In genomic region chr1:1185101-1185765, GRCh38 we compare ENCODE assay signal across 13 cellular contexts. TPM values are rescaled to one million over a fixed set of nuclear protein-coding genes. Genes with fewer than 3 reads are reported as not detected.
DNase-seq lines count a peak whose midpoint lies in the region; ATAC-seq and TF ChIP-seq lines count a peak whose summit lies in the region.
"Had no signal": no experiment of that assay in that cellular context is flagged by ENCODE, and none has a peak within 500 bp of the region (broad histone marks: within the 10 kb centered on the region; RNA-seq: fewer than 3 reads in every experiment).

No MANE protein-coding gene starts in this region.

- no peak overlapping the region for H4K8ac ChIP-seq in neuronal stem cell (ENCODE audit: low read depth, low read length)

- H3K9me3 ChIP-seq in BLaER1 treated with 17β-estradiol and CSF1 and Interleukin-3, amounts not matched to agents 10 nM and 100 nM (replicated peaks in 1 of 11) = no peaks in the 10 kb centered on the region
- no peaks in the 10 kb centered on the region for H3K9me3 ChIP-seq in right cardiac atrium (ENCODE audit: control insufficient read depth, low read length)
- no peaks in the 10 kb centered on the region for H3K9me3 ChIP-seq in neuronal stem cell (replicated peaks in 1 of 2; ENCODE audit: control insufficient read depth in 2 of 2, insufficient read depth in 1 of 2, low read depth in 1 of 2, low read length in 2 of 2)
- H3K9me3 ChIP-seq: ascending aorta had no signal

- H4K20me1 ChIP-seq in BLaER1 treated with 17β-estradiol and CSF1 and Interleukin-3, amounts not matched to agents 10 nM and 100 nM = peaks cover 0 to 17% (median 0%) of the 10 kb centered on the region in 11 experiments; a peak in 1 of 22 replicates

- H3K27ac Mint-ChIP-seq in WTC11 = no peak overlapping the region

- H3K27me3 Mint-ChIP-seq in WTC11 (ENCODE audit: low read depth) = no peaks in the 10 kb centered on the region; the same call in 1 of the 2 replicates

- peak overlapping the region; percentile 53 for H2AFZ ChIP-seq in neuronal stem cell (ENCODE audit: low read length)

- no peak overlapping the region for H2BK120ac ChIP-seq in neuronal stem cell (ENCODE audit: low read depth, low read length)

- H3K79me1 ChIP-seq in neuronal stem cell (ENCODE audit: low read depth, low read length) = peaks cover 5% of the 10 kb centered on the region

- POLR2A ChIA-PET in WTC11 (lab: Charles Lee) = no interaction called here

- WGBS in right cardiac atrium = 79% methylated on average over 31 of the region's 31 CpGs
- no CpG with 5 or more reads among the region's 31 CpGs for WGBS in neuronal stem cell (ENCODE audit: extremely low coverage in 2 of 2, insufficient read length in 2 of 2, insufficient replicate concordance in 1 of 2), 2 donors

- peak overlapping the region; percentile 83 for H2AK5ac ChIP-seq in neuronal stem cell (ENCODE audit: low read depth, low read length)

- peak overlapping the region; percentile 74 for H3K18ac ChIP-seq in neuronal stem cell (ENCODE audit: low read length)

- peak overlapping the region; percentile 90 for H2BK12ac ChIP-seq in neuronal stem cell (ENCODE audit: low read length)

- H3K4me2 ChIP-seq in BLaER1 treated with 17β-estradiol and CSF1 and Interleukin-3, amounts not matched to agents 10 nM and 100 nM = peak overlapping the region; percentile 3 to 70 (median 56); a peak in 21 of 22 replicates
- H3K4me2 ChIP-seq in neuronal stem cell (ENCODE audit: insufficient read depth, low read length, poor library complexity, severe bottlenecking) = no peak overlapping the region

- peaks cover 36 to 60% (median 48%) of the 10 kb centered on the region in 10 experiments for H3K4me1 ChIP-seq in BLaER1 treated with 17β-estradiol and CSF1 and Interleukin-3, amounts not matched to agents 10 nM and 100 nM
- H3K4me1 ChIP-seq in right cardiac atrium (ENCODE audit: control insufficient read depth, insufficient read depth, low read length) (no peaks in the 10 kb centered on the region), neuronal stem cell (ENCODE audit: control insufficient read depth in 2 of 2, insufficient read depth in 1 of 2, low read depth in 1 of 2, low read length in 2 of 2) (peaks cover 3 to 6% of the 10 kb centered on the region in 2 donors)
- H3K4me1 ChIP-seq: ascending aorta had no signal

- H3K4me1 Mint-ChIP-seq in WTC11 = no peaks in the 10 kb centered on the region

- DNase-seq in WTC11 (ENCODE audit: low spot score) (peak; percentile 13), right cardiac atrium (peak; percentile 10 to 57 (median 37)), neuronal stem cell (ENCODE audit: low spot score) (no peak), NCI-H526 treated with DMSO at 0.1 percent for 48 hours (lab: John Stamatoyannopoulos, UW) (no peak), glomerular visceral epithelial cell (ENCODE audit: extremely low spot score) (no peak)
- DNase-seq: Calu3, GF-D8, MV-4-11, T1000 had no signal

- peak overlapping the region; percentile 52 for H3K23ac ChIP-seq in neuronal stem cell (ENCODE audit: low read depth, low read length, poor library complexity)

- H3K4ac ChIP-seq in neuronal stem cell (ENCODE audit: low read length) = no peak overlapping the region

- intact Hi-C loops in right cardiac atrium (cut with DNase I) = no loop called here

- no peak overlapping the region for H3K4me3 ChIP-seq in BLaER1 treated with 17β-estradiol and CSF1 and Interleukin-3, amounts not matched to agents 10 nM and 100 nM
- H3K4me3 ChIP-seq in right cardiac atrium (ENCODE audit: low read length) = no peak overlapping the region
- H3K4me3 ChIP-seq in neuronal stem cell (ENCODE audit: low read length in 2 of 2) = no peak overlapping the region
- H3K4me3 ChIP-seq: ascending aorta had no signal

- no peak overlapping the region for H4K91ac ChIP-seq in neuronal stem cell (ENCODE audit: low read depth, low read length, poor library complexity)

- H3K9ac ChIP-seq in BLaER1 treated with 17β-estradiol and CSF1 and Interleukin-3, amounts not matched to agents 10 nM and 100 nM = no peak overlapping the region; a peak in 1 of 22 replicates
- no peak overlapping the region for H3K9ac ChIP-seq in neuronal stem cell (ENCODE audit: low read depth, low read length, poor library complexity)

- TF ChIP-seq CTCF in WTC11 (IDR thresholded peaks at IDR 0.05) = no peak

- peaks cover 17% of the 10 kb centered on the region for H3K9me3 Mint-ChIP-seq in WTC11

- no peaks in the 10 kb centered on the region for H3K36me3 Mint-ChIP-seq in WTC11

- no peak overlapping the region for H3K14ac ChIP-seq in neuronal stem cell (ENCODE audit: low read length)

- H3K27me3 ChIP-seq in BLaER1 treated with 17β-estradiol and CSF1 and Interleukin-3, amounts not matched to agents 10 nM and 100 nM = peaks cover 0 to 26% (median 12%) of the 10 kb centered on the region in 11 experiments; a peak in 14 of 22 replicates
- no peaks in the 10 kb centered on the region for H3K27me3 ChIP-seq in right cardiac atrium (ENCODE audit: control insufficient read depth, insufficient read depth)
- peaks cover 0 to 4% (median 0%) of the 10 kb centered on the region in 3 experiments for H3K27me3 ChIP-seq in neuronal stem cell (ENCODE audit: control insufficient read depth in 3 of 3, insufficient read depth in 3 of 3, low read depth in 1 of 3, low read length in 3 of 3)
- H3K27me3 ChIP-seq: ascending aorta had no signal

- H3K27ac ChIP-seq in BLaER1 treated with 17β-estradiol and CSF1 and Interleukin-3, amounts not matched to agents 10 nM and 100 nM = no peak overlapping the region
- no peak overlapping the region for H3K27ac ChIP-seq in right cardiac atrium (ENCODE audit: low read length)
- H3K27ac ChIP-seq in neuronal stem cell (replicated peaks; ENCODE audit: low read length) = no peak overlapping the region
- H3K27ac ChIP-seq: ascending aorta had no signal

- H3K4me3 Mint-ChIP-seq in WTC11 = no peak overlapping the region

- ATAC-seq in WTC11 (no peak), right cardiac atrium (no peak), HG03457 (IDR thresholded peaks at IDR 0.05; ENCODE audit: unreplicated experiment) (no peak), GM21390 (IDR thresholded peaks at IDR 0.05; ENCODE audit: unreplicated experiment) (no peak)

- no peak overlapping the region for H2BK5ac ChIP-seq in neuronal stem cell (ENCODE audit: low read length)

- no peaks in the 10 kb centered on the region for H3K36me3 ChIP-seq in BLaER1 treated with 17β-estradiol and CSF1 and Interleukin-3, amounts not matched to agents 10 nM and 100 nM
- H3K36me3 ChIP-seq in neuronal stem cell (replicated peaks in 1 of 2; ENCODE audit: control insufficient read depth in 2 of 2, insufficient read depth in 2 of 2, low read length in 2 of 2) = no peaks in the 10 kb centered on the region
- H3K36me3 ChIP-seq: ascending aorta had no signal

- CTCF ChIA-PET in WTC11 (lab: Charles Lee) = interaction anchor here (1.2 to 1.5 kb wide), 2 partner anchors 11 to 22 kb away, joined by 3 to 5 read pairs; partner anchors contain the start of gene TTLL10

- H2BK15ac ChIP-seq in neuronal stem cell (ENCODE audit: low read length) = no peak overlapping the region

TF ChIP-seq in WTC11, 78 proteins besides CTCF, POLR2A, EP300 and RAD21 (continues in another document):
- TF ChIP-seq ZNF281 (CRISPR knock-in tag; IDR thresholded peaks at IDR 0.05) = no peak
- no peak for TF ChIP-seq ZNF138 (CRISPR knock-in tag; conservative IDR thresholded peaks at IDR 0.05)
- no peak for TF ChIP-seq ELF4 (CRISPR knock-in tag; IDR thresholded peaks at IDR 0.05; ENCODE audit: low read depth)

RNA-seq across cellular contexts. Expression of gene TTLL10, which starts 11.6 kb away (rescaled TPM):
- total RNA-seq in WTC11 (2021) (0.78 to 1.1 TPM (median 1.1 TPM) in 3 replicates), right cardiac atrium (not detected)
- 0.09 TPM for polyA plus RNA-seq in right cardiac atrium
- 1.3 TPM for polyA plus RNA-seq in neuronal stem cell (2013, experiment 1 of 2)
- 1.3 TPM for polyA plus RNA-seq in neuronal stem cell (2013, experiment 2 of 2)
- total RNA-seq: ascending aorta had no signal

RNA-seq across cellular contexts. Expression of gene TNFRSF18, which starts 21.2 kb away (rescaled TPM):
- total RNA-seq in WTC11 (2021) (0.83 to 1.2 TPM (median 1.1 TPM) in 3 replicates), right cardiac atrium (under 1 TPM in 1 of 4 donors, not detected in 3; 0.38 TPM)
- polyA plus RNA-seq in right cardiac atrium = 0.14 TPM
- polyA plus RNA-seq in neuronal stem cell (2013, experiment 1 of 2) = 0.21 TPM
- polyA plus RNA-seq in neuronal stem cell (2013, experiment 2 of 2) = 0.36 TPM
- total RNA-seq: ascending aorta, Calu3 had no signal

RNA-seq across cellular contexts. Expression of gene TNFRSF4, which starts 28.7 kb away (rescaled TPM):
- total RNA-seq in WTC11 (2021) = 0.18 to 0.33 TPM in 2 of 3 replicates, not detected in the other
- total RNA-seq in right cardiac atrium = 1 to 10 TPM; 1.0 to 2.0 (median 1.2) TPM
- polyA plus RNA-seq in right cardiac atrium = 2.3 TPM
- 0.06 TPM for polyA plus RNA-seq in neuronal stem cell (2013, experiment 1 of 2)
- 0.08 TPM for polyA plus RNA-seq in neuronal stem cell (2013, experiment 2 of 2)
- total RNA-seq: Calu3 had no signal

RNA-seq across cellular contexts. Expression of gene SDF4, which starts 46.6 kb away (rescaled TPM):
- 92.3 to 105 TPM (median 101 TPM) in 3 replicates for total RNA-seq in WTC11 (2021)
- total RNA-seq in right cardiac atrium = 100 to 1,000 TPM; 156 to 215 (median 168) TPM
- 165 TPM for polyA plus RNA-seq in right cardiac atrium
- 62.8 TPM for polyA plus RNA-seq in neuronal stem cell (2013, experiment 1 of 2)
- 64.4 TPM for polyA plus RNA-seq in neuronal stem cell (2013, experiment 2 of 2)

RNA-seq across cellular contexts. Expression of gene B3GALT6, which starts 46.8 kb away (rescaled TPM):
- total RNA-seq in WTC11 (2021) (18.8 to 21.4 TPM (median 20.0 TPM) in 3 replicates), right cardiac atrium (10 to 100 TPM; 10.2 to 13.3 (median 12.0) TPM)
- polyA plus RNA-seq in right cardiac atrium = 9.1 TPM
- polyA plus RNA-seq in neuronal stem cell (2013, experiment 1 of 2) = 24.2 TPM
- polyA plus RNA-seq in neuronal stem cell (2013, experiment 2 of 2) = 23.9 TPM

Comparison
In these comparisons a context has a peak if more than half of its experiments do, and no peak if none do; other contexts are left out.
1. DNase-seq: peak in WTC11 (single experiment) and right cardiac atrium (3 of 3); none in neuronal stem cell (single experiment), NCI-H526 treated with DMSO at 0.1 percent for 48 hours (single experiment) and glomerular visceral epithelial cell (single experiment).